Comparison of ENCODE assay signal across 10 cellular contexts in genomic region chr22:30921108-30921507, GRCh38. TPM values are rescaled to one million over a fixed set of nuclear protein-coding genes. Genes with fewer than 3 reads are reported as not detected.
DNase-seq lines count a peak whose midpoint lies in the region; ATAC-seq and TF ChIP-seq lines count a peak whose summit lies in the region.
"Had no signal": no experiment of that assay in that cellular context is flagged by ENCODE, and none has a peak within 500 bp of the region (broad histone marks: within the 10 kb centered on the region; RNA-seq: fewer than 3 reads in every experiment).

No MANE protein-coding gene starts in this region.

- peaks cover 5% of the 10 kb centered on the region for H3K4me1 ChIP-seq in testis

- no peak for TF ChIP-seq POLR2A in testis (IDR thresholded peaks at IDR 0.05)

- H3K4me3 ChIP-seq in fibroblast of villous mesenchyme (ENCODE audit: low read depth, low read length) (peak overlapping the region; percentile 58), testis (peak overlapping the region; percentile 29 to 61)
- H3K4me3 ChIP-seq: smooth muscle cell had no signal

- no peak overlapping the region for H3K27ac ChIP-seq in testis

- H3K36me3 Mint-ChIP-seq in activated naive CD4-positive, alpha-beta T cell treated with anti-CD3 and anti-CD28 coated beads, Interleukin-2, amount 10 ng/mL, durations not matched to agents 7 days and 5 days, result peaks cover 23% of the 10 kb centered on the region
- H3K36me3 Mint-ChIP-seq in T-cell, result peaks cover 6% of the 10 kb centered on the region

- CTCF ChIA-PET in activated naive CD4-positive, alpha-beta T cell treated with anti-CD3 and anti-CD28 coated beads, Interleukin-2, amount 10 ng/mL, durations not matched to agents 7 days and 5 days (lab: Charles Lee), result interaction anchor here (0.7 to 3.5 kb wide), 12 partner anchors 19 to 372 kb away, joined by 3 to 27 read pairs (median 4); partner anchors contain the start of gene SMTN
- CTCF ChIA-PET in T-cell (lab: Charles Lee), result interaction anchor here (0.7 to 2.4 kb wide), 11 partner anchors 12 to 303 kb away, joined by 3 to 13 read pairs (median 4); partner anchors contain the start of genes MORC2 (in 1 of the 2), SLC35E4 (in 1 of the 2) and TUG1 (in 1 of the 2)

- H3K27me3 ChIP-seq in testis, result no peaks in the 10 kb centered on the region

- H3K4me1 Mint-ChIP-seq in activated naive CD4-positive, alpha-beta T cell treated with anti-CD3 and anti-CD28 coated beads, Interleukin-2, amount 10 ng/mL, durations not matched to agents 7 days and 5 days, result peaks cover 18% of the 10 kb centered on the region
- H3K4me1 Mint-ChIP-seq in T-cell, result peaks cover 19 to 31% (median 21%) of the 10 kb centered on the region in 3 donors

- H3K36me3 ChIP-seq in testis (ENCODE audit: low read depth, missing control alignments), result no peaks in the 10 kb centered on the region

- ATAC-seq in T-cell (replicated peaks in 1 of 4), result no peak
- no peak for ATAC-seq in GM19328 (IDR thresholded peaks at IDR 0.05; ENCODE audit: unreplicated experiment)

- no peaks in the 10 kb centered on the region for H3K9me3 ChIP-seq in testis

- peak overlapping the region; percentile 17 for H3K27ac Mint-ChIP-seq in activated naive CD4-positive, alpha-beta T cell treated with anti-CD3 and anti-CD28 coated beads, Interleukin-2, amount 10 ng/mL, durations not matched to agents 7 days and 5 days
- H3K27ac Mint-ChIP-seq in T-cell, result peak overlapping the region; percentile 82 to 88

- TF ChIP-seq CTCF in fibroblast of villous mesenchyme (IDR thresholded peaks at IDR 0.05; ENCODE audit: insufficient read depth, low read depth, low read length) (no peak), testis (IDR thresholded peaks at IDR 0.05) (no peak)

- no peak for DNase-seq in activated naive CD4-positive, alpha-beta T cell treated with anti-CD3 and anti-CD28 coated beads, Interleukin-2, amount 10 ng/mL, durations not matched to agents 7 days and 5 days
- no peak for DNase-seq in activated naive CD4-positive, alpha-beta T cell treated with anti-CD3 and anti-CD28 coated beads, Interleukin-2, amount 50 U/mL, for 16 hours
- no peak for DNase-seq in T-cell
- no peak for DNase-seq in fibroblast of villous mesenchyme (ENCODE audit: low read depth)
- DNase-seq in testis, result peak; percentile 14
- no peak for DNase-seq in putamen (ENCODE audit: low spot score)
- no peak for DNase-seq in HK-2 (ENCODE audit: unreplicated experiment)
- DNase-seq: activated gamma-delta T cell had no signal

- intact Hi-C loops in testis (cut with DNase I; ENCODE audit: low total_unique reads), result loop anchor here (10.0 kb wide), 2 partner anchors 156 to 286 kb away; partner anchors contain the start of gene SLC35E4

- POLR2A ChIA-PET in T-cell (lab: Charles Lee), result interaction anchor here (0.6 to 1.4 kb wide), 3 partner anchors 11 to 48 kb away, joined by 4 read pairs; partner anchors contain the start of gene TUG1 (in 1 of the 2)

- WGBS in testis, 2 donors, result 23 to 48% methylated on average over 6 of the region's 6 CpGs

- no peaks in the 10 kb centered on the region for H3K9me3 Mint-ChIP-seq in activated naive CD4-positive, alpha-beta T cell treated with anti-CD3 and anti-CD28 coated beads, Interleukin-2, amount 10 ng/mL, durations not matched to agents 7 days and 5 days
- no peaks in the 10 kb centered on the region for H3K9me3 Mint-ChIP-seq in T-cell

- H3K4me3 Mint-ChIP-seq in activated naive CD4-positive, alpha-beta T cell treated with anti-CD3 and anti-CD28 coated beads, Interleukin-2, amount 10 ng/mL, durations not matched to agents 7 days and 5 days, result peak overlapping the region; percentile 72
- H3K4me3 Mint-ChIP-seq in T-cell, result peak overlapping the region; percentile 74 to 82 (median 81)

- H3K27me3 Mint-ChIP-seq in activated naive CD4-positive, alpha-beta T cell treated with anti-CD3 and anti-CD28 coated beads, Interleukin-2, amount 10 ng/mL, durations not matched to agents 7 days and 5 days, result no peaks in the 10 kb centered on the region
- H3K27me3 Mint-ChIP-seq in T-cell, result no peaks in the 10 kb centered on the region

RNA-seq across cellular contexts. Expression of gene MORC2, which starts 47.5 kb away (rescaled TPM):
- 10 to 100 TPM; 33.6 to 49.1 (median 45.4) TPM for total RNA-seq in T-cell
- total RNA-seq in fibroblast of villous mesenchyme, result 13.2 and 24.2 TPM in 2 replicates
- total RNA-seq in testis, result 10 to 100 TPM; 65.5 to 81.0 TPM
- polyA plus RNA-seq in testis (ENCODE audit: insufficient read depth, low read depth, low replicate concordance), result 64.8 TPM

RNA-seq across cellular contexts. Expression of gene TUG1, which starts 48.0 kb away (rescaled TPM):
- total RNA-seq in T-cell (100 to 1,000 TPM in 2 of 5 donors, 10 to 100 TPM in 3; 92.6 to 115 (median 94.8) TPM), fibroblast of villous mesenchyme (68.9 and 88.1 TPM in 2 replicates), testis (100 to 1,000 TPM; 134 to 182 TPM)
- polyA plus RNA-seq in testis (ENCODE audit: insufficient read depth, low read depth, low replicate concordance), result 157 TPM
